ENCODE assay signal across 24 cellular contexts in genomic region chr4:73244941-73245601, GRCh38. TPM values are rescaled to one million over a fixed set of nuclear protein-coding genes. Genes with fewer than 3 reads are reported as not detected.
DNase-seq lines count a peak whose midpoint lies in the region; ATAC-seq and TF ChIP-seq lines count a peak whose summit lies in the region.
"Had no signal": no experiment of that assay in that cellular context is flagged by ENCODE, and none has a peak within 500 bp of the region (broad histone marks: within the 10 kb centered on the region; RNA-seq: fewer than 3 reads in every experiment).

No MANE protein-coding gene starts in this region.

- H3K4me3 ChIP-seq in HEK293 (ENCODE audit: low read depth, low read length) = no peak overlapping the region
- H3K4me3 ChIP-seq: BLaER1 treated with 17β-estradiol and CSF1 and Interleukin-3, amounts not matched to agents 10 nM and 100 nM; neural progenitor cell; tibial nerve had no signal

- no peaks in the 10 kb centered on the region for H3K4me1 ChIP-seq in HEK293 (ENCODE audit: control insufficient read depth, insufficient read depth, low read length)
- H3K4me1 ChIP-seq: neural progenitor cell had no signal

- POLR2A ChIA-PET in HEK293 (lab: Yijun Ruan, JAX) = interaction anchor here (0.6 kb wide), 1 partner anchor 13 kb away, joined by 4 read pairs; the partner anchor contains the start of gene ANKRD17

- H3K9me3 Mint-ChIP-seq in activated naive CD8-positive, alpha-beta T cell (ENCODE audit: low read depth) = no peaks in the 10 kb centered on the region
- H3K9me3 Mint-ChIP-seq in activated naive CD8-positive, alpha-beta T cell treated with anti-CD3 and anti-CD28 coated beads for 36 hours = peaks cover 3% of the 10 kb centered on the region
- H3K9me3 Mint-ChIP-seq in immature natural killer cell = no peaks in the 10 kb centered on the region
- no peaks in the 10 kb centered on the region for H3K9me3 Mint-ChIP-seq in progenitor cell of endocrine pancreas (ENCODE audit: low read depth)
- H3K9me3 Mint-ChIP-seq: activated naive CD8-positive, alpha-beta T cell treated with anti-CD3 and anti-CD28 coated beads, Interleukin-2, amount 10 ng/mL, durations not matched to agents 7 days and 5 days; central memory CD8-positive, alpha-beta T cell had no signal

- no peak overlapping the region for H3K4me3 Mint-ChIP-seq in activated naive CD8-positive, alpha-beta T cell
- no peak overlapping the region for H3K4me3 Mint-ChIP-seq in activated naive CD8-positive, alpha-beta T cell treated with anti-CD3 and anti-CD28 coated beads for 36 hours
- peak overlapping the region in 1 of 5 donors; percentile 1 for H3K4me3 Mint-ChIP-seq in immature natural killer cell
- H3K4me3 Mint-ChIP-seq in progenitor cell of endocrine pancreas (ENCODE audit: low read depth) = no peak overlapping the region
- H3K4me3 Mint-ChIP-seq: activated naive CD8-positive, alpha-beta T cell treated with anti-CD3 and anti-CD28 coated beads, Interleukin-2, amount 10 ng/mL, durations not matched to agents 7 days and 5 days; central memory CD8-positive, alpha-beta T cell; neural progenitor cell had no signal

- no peaks in the 10 kb centered on the region for H3K27me3 Mint-ChIP-seq in activated naive CD8-positive, alpha-beta T cell
- H3K27me3 Mint-ChIP-seq in activated naive CD8-positive, alpha-beta T cell treated with anti-CD3 and anti-CD28 coated beads for 36 hours = no peaks in the 10 kb centered on the region
- H3K27me3 Mint-ChIP-seq in immature natural killer cell (ENCODE audit: low read depth in 3 of 3) (no peaks in the 10 kb centered on the region), progenitor cell of endocrine pancreas (no peaks in the 10 kb centered on the region)
- H3K27me3 Mint-ChIP-seq: activated naive CD8-positive, alpha-beta T cell treated with anti-CD3 and anti-CD28 coated beads, Interleukin-2, amount 10 ng/mL, durations not matched to agents 7 days and 5 days; central memory CD8-positive, alpha-beta T cell had no signal

- H3K36me3 Mint-ChIP-seq in activated naive CD8-positive, alpha-beta T cell = peaks cover 13% of the 10 kb centered on the region
- H3K36me3 Mint-ChIP-seq in activated naive CD8-positive, alpha-beta T cell treated with anti-CD3 and anti-CD28 coated beads for 36 hours = peaks cover 46% of the 10 kb centered on the region
- no peaks in the 10 kb centered on the region for H3K36me3 Mint-ChIP-seq in immature natural killer cell
- peaks cover 7% of the 10 kb centered on the region for H3K36me3 Mint-ChIP-seq in progenitor cell of endocrine pancreas (ENCODE audit: insufficient read depth)

- H3K9me3 ChIP-seq in HEK293 (ENCODE audit: control insufficient read depth, insufficient read depth, low read depth, low read length) = no peaks in the 10 kb centered on the region
- H3K9me3 ChIP-seq: tibial nerve had no signal

- H3K27ac Mint-ChIP-seq in activated naive CD8-positive, alpha-beta T cell = peak overlapping the region; percentile 85
- H3K27ac Mint-ChIP-seq in activated naive CD8-positive, alpha-beta T cell treated with anti-CD3 and anti-CD28 coated beads for 36 hours = no peak overlapping the region
- H3K27ac Mint-ChIP-seq in immature natural killer cell (peak overlapping the region; percentile 11 to 63 (median 36)), progenitor cell of endocrine pancreas (peak overlapping the region; percentile 84)
- H3K27ac Mint-ChIP-seq: activated naive CD8-positive, alpha-beta T cell treated with anti-CD3 and anti-CD28 coated beads, Interleukin-2, amount 10 ng/mL, durations not matched to agents 7 days and 5 days; neural progenitor cell had no signal

- intact Hi-C loops in left cardiac atrium (cut with DNase I) = no loop called here

- DNase-seq in activated naive CD8-positive, alpha-beta T cell treated with anti-CD3 and anti-CD28 coated beads for 36 hours = no peak
- DNase-seq in immature natural killer cell = no peak
- DNase-seq in progenitor cell of endocrine pancreas (ENCODE audit: low spot score, unreplicated experiment) = no peak
- DNase-seq in NCI-H2107 treated with DMSO at 0.1 percent for 48 hours (lab: John Stamatoyannopoulos, UW; ENCODE audit: unreplicated experiment) = no peak
- DNase-seq in NCI-H345 treated with DMSO at 0.1 percent for 48 hours (lab: John Stamatoyannopoulos, UW; ENCODE audit: unreplicated experiment) = no peak
- no peak for DNase-seq in left cardiac atrium
- DNase-seq: activated CD8-positive, alpha-beta memory T cell treated with anti-CD3 and anti-CD28 coated beads for 24 hours; activated naive CD8-positive, alpha-beta T cell treated with anti-CD3 and anti-CD28 coated beads, Interleukin-2, amount 10 ng/mL, durations not matched to agents 7 days and 5 days; activated T-cell treated with anti-CD3 and anti-CD28 coated beads, Interleukin-2, amount 50 U/mL, for 1 hour; EL; glutamatergic neuron; midbrain; NCI-H1105 treated with DMSO at 0.1 percent for 48 hours; NCI-H2029; NCI-H446; posterior cingulate gyrus; T1000 had no signal

- no peak for ATAC-seq in left cardiac atrium

- H3K27ac ChIP-seq in HEK293 (ENCODE audit: extremely low read depth, low read depth, low read length) = no peak overlapping the region
- H3K27ac ChIP-seq: BLaER1 treated with 17β-estradiol and CSF1 and Interleukin-3, amounts not matched to agents 10 nM and 100 nM; epithelial cell of prostate; neural progenitor cell; tibial nerve had no signal

- H3K4me1 Mint-ChIP-seq in activated naive CD8-positive, alpha-beta T cell (ENCODE audit: low read depth) = peaks cover 66% of the 10 kb centered on the region
- H3K4me1 Mint-ChIP-seq in activated naive CD8-positive, alpha-beta T cell treated with anti-CD3 and anti-CD28 coated beads for 36 hours = peaks cover 40% of the 10 kb centered on the region
- H3K4me1 Mint-ChIP-seq in immature natural killer cell = peaks cover 45 to 92% of the 10 kb centered on the region in 2 donors
- H3K4me1 Mint-ChIP-seq in progenitor cell of endocrine pancreas (ENCODE audit: low read depth) = peaks cover 4% of the 10 kb centered on the region
- H3K4me1 Mint-ChIP-seq: neural progenitor cell had no signal

- H3K36me3 ChIP-seq in HEK293 (ENCODE audit: control insufficient read depth in 2 of 2, insufficient read depth in 1 of 2, low read length in 2 of 2) = peaks cover 0 to 8% of the 10 kb centered on the region in 2 experiments; a peak in 1 of 3 replicates
- H3K36me3 ChIP-seq: neural progenitor cell, tibial nerve had no signal

- CTCF ChIA-PET in HEK293 (lab: Yijun Ruan, JAX) = interaction anchor here (0.9 kb wide), 1 partner anchor 10 kb away, joined by 3 read pairs; no protein-coding TSS in a partner anchor

- no peak for TF ChIP-seq CTCF in HEK293 (tag by site-specific recombination; IDR thresholded peaks at IDR 0.05)
- no peak for TF ChIP-seq CTCF in progenitor cell of endocrine pancreas (IDR thresholded peaks at IDR 0.05; ENCODE audit: unreplicated experiment)

TF ChIP-seq in HEK293, 187 proteins besides CTCF, POLR2A, EP300 and RAD21:
- TF ChIP-seq ZNF785 (tag by site-specific recombination; IDR thresholded peaks at IDR 0.05) (no peak), MZF1 (tag by site-specific recombination; IDR thresholded peaks at IDR 0.05; ENCODE audit: borderline replicate concordance) (peak; percentile 84; the same call in 1 of the 2 replicates)
TF ChIP-seq in HEK293: peak in this region for 1.

RNA-seq across cellular contexts. Expression of gene ANKRD17, which starts 13.5 kb away (rescaled TPM):
- total RNA-seq in activated naive CD8-positive, alpha-beta T cell treated with anti-CD3 and anti-CD28 coated beads for 36 hours = 10 to 100 TPM; 61.6 to 65.0 TPM
- 10 to 100 TPM in 1 of 3 donors, 1 to 10 TPM in 2; 4.8 to 15.9 (median 8.5) TPM for polyA plus RNA-seq in immature natural killer cell
- 88.3 and 90.8 TPM in 2 replicates for total RNA-seq in progenitor cell of endocrine pancreas
- total RNA-seq in left cardiac atrium = 10 to 100 TPM; 46.0 to 56.4 TPM
